Comparison of ENCODE assay signal across 1 cellular context in genomic region chr9:120925535-120926396, GRCh38.
TF ChIP-seq lines count a peak whose summit lies in the region.

No MANE protein-coding gene starts in this region.

TF ChIP-seq in GM12878, 131 proteins besides CTCF, POLR2A, EP300 and RAD21 (continued from another document and continues in another):
- TF ChIP-seq PML (IDR thresholded peaks at IDR 0.05; ENCODE audit: low read length) (no peak), RBBP5 (conservative IDR thresholded peaks at IDR 0.05) (no peak), TCF12 (IDR thresholded peaks at IDR 0.05; ENCODE audit: low read depth, low read length) (no peak), RUNX3 (IDR thresholded peaks at IDR 0.05; ENCODE audit: low read length) (no peak), IRF5 (IDR thresholded peaks at IDR 0.05; ENCODE audit: borderline replicate concordance) (no peak), RB1 (IDR thresholded peaks at IDR 0.05; ENCODE audit: borderline replicate concordance) (no peak), CHD2 (IDR thresholded peaks at IDR 0.05; ENCODE audit: borderline replicate concordance, low read depth, low read length) (0 out of 2 replicates have a peak, but pooled peaks have one; percentile 36), STAT3 (IDR thresholded peaks at IDR 0.05; ENCODE audit: low read depth, low read length) (no peak), NR2F1 (conservative IDR thresholded peaks at IDR 0.05) (no peak), FOS (IDR thresholded peaks at IDR 0.05; ENCODE audit: borderline replicate concordance, extremely low read depth, insufficient read length) (no peak), GABPA (IDR thresholded peaks at IDR 0.05; ENCODE audit: low read depth) (no peak), RELB (IDR thresholded peaks at IDR 0.05; ENCODE audit: low read depth) (peak; percentile 85), BCL3 (IDR thresholded peaks at IDR 0.05; ENCODE audit: borderline replicate concordance, insufficient read depth, low read depth, low read length, poor library complexity, severe bottlenecking) (peak; percentile 52), SMC3 (IDR thresholded peaks at IDR 0.05; ENCODE audit: borderline replicate concordance, low read length) (no peak), SRF (IDR thresholded peaks at IDR 0.05; ENCODE audit: low read depth in 2 of 2, low read length in 2 of 2) (no peak), MTA2 (IDR thresholded peaks at IDR 0.05; ENCODE audit: low read depth) (0 out of 2 replicates have a peak, but pooled peaks have one; percentile 32), RCOR1 (conservative IDR thresholded peaks at IDR 0.05; ENCODE audit: low read depth, low read length) (0 out of 2 replicates have a peak, but pooled peaks have one; percentile 16), PKNOX1 (IDR thresholded peaks at IDR 0.05) (peak; percentile 60), POLR2AphosphoS2 (IDR thresholded peaks at IDR 0.05; ENCODE audit: low read depth, low read length) (peak; percentile 93), ATF2 (IDR thresholded peaks at IDR 0.05; ENCODE audit: low read length) (no peak), NRF1 (conservative IDR thresholded peaks at IDR 0.05; ENCODE audit: low read depth, low read length) (no peak), ZNF592 (IDR thresholded peaks at IDR 0.05) (no peak), KAT2A (conservative IDR thresholded peaks at IDR 0.05; ENCODE audit: control insufficient read depth, low read depth, low read length) (no peak), LARP7 (IDR thresholded peaks at IDR 0.05) (0 out of 2 replicates have a peak, but pooled peaks have one; percentile 36), SREBF1 (IDR thresholded peaks at IDR 0.05; ENCODE audit: low read length) (no peak), SMARCA5 (IDR thresholded peaks at IDR 0.05) (no peak), IKZF2 (IDR thresholded peaks at IDR 0.05) (no peak; a peak in 2 of 4 replicates), GATAD2B (conservative IDR thresholded peaks at IDR 0.05; ENCODE audit: low read depth) (peak; percentile 32; the same call in 1 of the 2 replicates), USF1 (IDR thresholded peaks at IDR 0.05; ENCODE audit: borderline replicate concordance, extremely low read length, insufficient read depth, low read depth, low read length) (no peak), MAX (IDR thresholded peaks at IDR 0.05; ENCODE audit: low read depth, low read length) (no peak), ZZZ3 (IDR thresholded peaks at IDR 0.05; ENCODE audit: control insufficient read depth, insufficient read length, low read depth) (no peak), ATF3 (IDR thresholded peaks at IDR 0.05; ENCODE audit: borderline replicate concordance, extremely low read depth, low read depth, low read length) (no peak), ZNF687 (IDR thresholded peaks at IDR 0.05) (peak; percentile 95), NBN (IDR thresholded peaks at IDR 0.05) (peak; percentile 60; the same call in 1 of the 2 replicates), ETV6 (conservative IDR thresholded peaks at IDR 0.05 in 1 of 2, IDR thresholded peaks at IDR 0.05 in 1 of 2; ENCODE audit: borderline replicate concordance in 1 of 2, low read depth in 1 of 2) (no peak), USF2 (IDR thresholded peaks at IDR 0.05; ENCODE audit: borderline replicate concordance, low read depth, low read length) (no peak), PAX8 (IDR thresholded peaks at IDR 0.05) (no peak), STAT1 (conservative IDR thresholded peaks at IDR 0.05) (no peak), SIN3A (IDR thresholded peaks at IDR 0.05; ENCODE audit: low read depth, low read length) (peak; percentile 44; the same call in 1 of the 2 replicates), CHD1 (IDR thresholded peaks at IDR 0.05; ENCODE audit: low read depth, low read length) (no peak; the same call in 1 of the 2 replicates), SREBF2 (IDR thresholded peaks at IDR 0.05; ENCODE audit: low read length) (no peak), NFYA (IDR thresholded peaks at IDR 0.05; ENCODE audit: borderline replicate concordance, low read depth, low read length) (no peak)
